1 cellular context compared by ENCODE assay signal in the genomic region with DNA sequence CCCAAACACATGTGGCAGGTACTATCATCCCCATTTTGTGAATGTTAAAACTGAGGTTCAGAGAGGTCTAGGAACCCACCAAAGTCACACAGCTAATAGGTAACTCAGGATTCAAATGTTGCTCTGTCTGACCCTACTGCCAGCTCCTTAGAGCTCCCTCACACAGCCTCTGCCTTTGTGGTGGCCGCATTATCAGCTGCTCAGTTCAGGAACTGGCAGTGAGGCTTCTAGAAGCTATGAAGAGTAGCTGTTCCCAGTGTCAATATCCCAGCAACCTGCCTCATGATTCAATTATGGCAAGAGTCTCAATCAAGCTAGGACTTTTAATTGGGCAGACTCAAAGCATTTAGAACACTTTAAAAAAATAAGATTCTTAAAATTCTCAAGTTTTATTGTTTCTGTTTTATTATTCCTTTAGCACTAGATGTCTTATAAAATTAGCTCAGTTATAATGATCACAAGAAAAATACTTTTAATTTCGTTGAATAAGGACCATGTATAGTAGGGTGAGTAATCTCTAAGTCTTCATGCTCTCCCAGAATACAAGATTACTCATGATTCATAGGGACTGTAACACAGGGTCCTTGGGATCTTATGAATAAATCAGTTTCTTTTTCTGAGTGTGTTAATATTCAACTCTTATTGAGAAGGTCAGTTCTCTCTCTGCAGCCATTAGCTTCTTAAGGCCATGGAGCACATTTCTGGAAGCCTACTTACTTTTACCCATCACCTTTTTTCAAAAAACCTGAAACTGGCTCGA.
TF ChIP-seq lines count a peak whose summit lies in the region.

No MANE protein-coding gene starts in this region.

TF ChIP-seq in IMR-90, 13 proteins besides CTCF, POLR2A, EP300 and RAD21:
- TF ChIP-seq, protein P1, sequence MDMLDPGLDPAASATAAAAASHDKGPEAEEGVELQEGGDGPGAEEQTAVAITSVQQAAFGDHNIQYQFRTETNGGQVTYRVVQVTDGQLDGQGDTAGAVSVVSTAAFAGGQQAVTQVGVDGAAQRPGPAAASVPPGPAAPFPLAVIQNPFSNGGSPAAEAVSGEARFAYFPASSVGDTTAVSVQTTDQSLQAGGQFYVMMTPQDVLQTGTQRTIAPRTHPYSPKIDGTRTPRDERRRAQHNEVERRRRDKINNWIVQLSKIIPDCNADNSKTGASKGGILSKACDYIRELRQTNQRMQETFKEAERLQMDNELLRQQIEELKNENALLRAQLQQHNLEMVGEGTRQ (IDR thresholded peaks at IDR 0.05; ENCODE audit: low read depth, low read length) = no peak
- 0 out of 2 replicates have a peak, but pooled peaks have one; percentile 9 for TF ChIP-seq FOS (IDR thresholded peaks at IDR 0.05; ENCODE audit: low read depth, low read length)
